ENCODE assay signal across 8 cellular contexts in genomic region chr7:33050425-33051318, GRCh38. TPM values are rescaled to one million over a fixed set of nuclear protein-coding genes. Genes with fewer than 3 reads are reported as not detected.
DNase-seq lines count a peak whose midpoint lies in the region; ATAC-seq, FAIRE-seq and TF ChIP-seq lines count a peak whose summit lies in the region.

No MANE protein-coding gene starts in this region.

- H3K4me3 ChIP-seq in GM12875 (ENCODE audit: low read depth, low read length): peak overlapping the region; percentile 10
- H3K4me3 ChIP-seq in NT2/D1 (ENCODE audit: insufficient read length, low read depth): no peak overlapping the region
- no peak overlapping the region for H3K4me3 ChIP-seq in bronchial epithelial cell (ENCODE audit: low read depth, low read length)
- no peak overlapping the region for H3K4me3 ChIP-seq in thyroid gland (replicated peaks in 1 of 3)

- H3K4me1 ChIP-seq in NT2/D1 (ENCODE audit: insufficient read depth, insufficient read length) (no peaks in the 10 kb centered on the region), thyroid gland (peaks cover 14 to 17% of the 10 kb centered on the region in 2 donors)

- WGBS in thyroid gland, 2 donors: 43 to 69% methylated on average over 2 of the region's 2 CpGs

- TF ChIP-seq CTCF in GM12875 (IDR thresholded peaks at IDR 0.05; ENCODE audit: borderline replicate concordance, insufficient read depth, low read depth, low read length) (peak; percentile 27; the same call in 1 of the 2 replicates), bronchial epithelial cell (IDR thresholded peaks at IDR 0.05; ENCODE audit: insufficient read depth, low read length, severe bottlenecking) (peak; percentile 32), thyroid gland (IDR thresholded peaks at IDR 0.05) (peak in 5 of 6 experiments; percentile 28 to 54 (median 49))

- H3K9me3 ChIP-seq in NT2/D1 (ENCODE audit: insufficient read depth, low read length) (no peaks in the 10 kb centered on the region), thyroid gland (no peaks in the 10 kb centered on the region)

- intact Hi-C loops in thyroid gland (cut with DNase I): no loop called here

- no peak overlapping the region for H3K9ac ChIP-seq in NT2/D1 (ENCODE audit: insufficient read length, low read depth)

- peaks cover 5% of the 10 kb centered on the region for H3K36me3 ChIP-seq in NT2/D1 (ENCODE audit: insufficient read depth, insufficient read length, low read length)
- H3K36me3 ChIP-seq in bronchial epithelial cell (ENCODE audit: control insufficient read depth, insufficient read depth, low read length): no peaks in the 10 kb centered on the region
- no peaks in the 10 kb centered on the region for H3K36me3 ChIP-seq in thyroid gland

- no peak for TF ChIP-seq POLR2A in thyroid gland (IDR thresholded peaks at IDR 0.05)

- ATAC-seq in HG03432 (IDR thresholded peaks at IDR 0.05; ENCODE audit: unreplicated experiment): peak; percentile 65
- ATAC-seq in HG03025 (IDR thresholded peaks at IDR 0.05; ENCODE audit: low FRiP score, unreplicated experiment): no peak

- H3K27me3 ChIP-seq in NT2/D1 (ENCODE audit: insufficient read depth, insufficient read length) (no peaks in the 10 kb centered on the region), bronchial epithelial cell (ENCODE audit: control insufficient read depth, insufficient read depth, low read length) (no peaks in the 10 kb centered on the region), thyroid gland (no peaks in the 10 kb centered on the region)

- peak overlapping the region; percentile 2 to 5 (median 5) for H3K27ac ChIP-seq in thyroid gland

- FAIRE-seq in bronchial epithelial cell (lab: Jason Lieb, UNC): no peak

- DNase-seq in AG20443 (ENCODE audit: low spot score) (peak; percentile 27), NT2/D1 (ENCODE audit: low read depth, low spot score) (peak; percentile 18), bronchial epithelial cell (ENCODE audit: low read depth) (peak; percentile 65), kidney tubule cell (ENCODE audit: low spot score) (peak; percentile 48), thyroid gland (no peak)

RNA-seq across cellular contexts. Expression of gene NT5C3A, which starts 11.9 kb away (rescaled TPM):
- total RNA-seq in bronchial epithelial cell (22.4 and 49.8 TPM in 2 replicates), thyroid gland (10 to 100 TPM; 28.8 to 40.3 (median 30.2) TPM)

RNA-seq across cellular contexts. Expression of gene RP9, which starts 58.5 kb away (rescaled TPM):
- 12.1 and 12.2 TPM in 2 replicates for total RNA-seq in bronchial epithelial cell
- total RNA-seq in thyroid gland: 10 to 100 TPM in 3 of 4 donors, 1 to 10 TPM in 1; 8.7 to 23.5 (median 12.8) TPM

Comparison
In these comparisons a context has a peak if more than half of its experiments do, and no peak if none do; other contexts are left out.
1. DNase-seq: peak in AG20443 (single experiment), NT2/D1 (single experiment), bronchial epithelial cell (single experiment) and kidney tubule cell (single experiment); none in thyroid gland (0 of 2).
2. Peak in every context shown above with its lines, with median percentiles within 50 percentile points of each other: CTCF ChIP-seq.